ENCODE assay signal across 9 cellular contexts in the genomic region with DNA sequence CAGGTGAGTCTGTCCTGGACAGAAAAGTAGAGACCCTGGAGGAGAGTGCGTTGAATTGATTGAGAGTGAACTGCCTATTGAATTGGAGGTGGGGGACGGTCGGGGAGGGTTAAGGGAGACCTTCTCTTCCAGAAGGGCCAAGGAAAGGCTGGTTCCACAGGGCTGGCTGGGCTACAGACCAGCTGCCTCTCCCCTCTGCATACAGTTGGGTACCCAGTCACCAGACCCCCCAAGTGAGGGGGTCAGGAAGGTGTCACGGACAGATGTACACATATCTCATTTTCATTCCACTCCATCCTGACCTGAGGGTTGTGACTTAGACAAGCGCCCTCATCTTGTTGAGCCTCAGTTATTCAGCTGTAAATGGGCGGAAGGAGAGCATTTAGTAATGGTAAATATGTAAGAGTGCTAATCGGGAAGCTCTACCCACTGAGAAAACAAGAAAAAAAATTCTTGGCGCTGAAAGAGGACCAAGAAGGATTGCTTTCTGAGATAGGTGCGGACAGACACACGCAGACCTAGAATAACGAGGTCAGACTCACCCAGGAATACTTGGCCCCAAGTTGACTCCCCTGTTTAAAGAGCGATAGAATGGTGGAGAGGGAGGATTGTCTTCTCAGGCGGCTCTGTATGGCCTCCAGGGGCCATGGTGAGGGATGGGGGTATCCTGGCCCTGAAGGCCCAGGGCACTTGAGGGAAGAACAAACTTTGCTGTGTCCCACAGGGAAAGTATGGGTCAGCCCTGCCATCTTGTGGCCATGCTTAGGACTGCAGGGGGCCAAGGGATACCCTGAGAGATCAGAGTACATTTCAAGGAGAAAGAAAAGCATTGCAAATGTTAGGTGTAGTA. TPM values are rescaled to one million over a fixed set of nuclear protein-coding genes. Genes with fewer than 3 reads are reported as not detected.
DNase-seq lines count a peak whose midpoint lies in the region; ATAC-seq, FAIRE-seq and TF ChIP-seq lines count a peak whose summit lies in the region.
"Had no signal": no experiment of that assay in that cellular context is flagged by ENCODE, and none has a peak within 500 bp of the region (broad histone marks: within the 10 kb centered on the region; RNA-seq: fewer than 3 reads in every experiment).

No MANE protein-coding gene starts in this region.

- TF ChIP-seq POLR2A in A549 (IDR thresholded peaks at IDR 0.05; ENCODE audit: low read length): no peak

- intact Hi-C loops in activated B cell treated with CpG ODN at 0.5 μM for 24 hours (cut with micrococcal nuclease): loop anchor here (1.0 kb wide), 3 partner anchors 38 to 471 kb away; no protein-coding TSS in a partner anchor

- no peaks in the 10 kb centered on the region for H3K27me3 Mint-ChIP-seq in activated B cell treated with CpG ODN at 0.5 μM for 24 hours

- DNase-seq in A549 (ENCODE audit: low read depth in 1 of 2, low spot score in 1 of 2): peak; percentile 60 to 62
- DNase-seq in HFF-Myc (ENCODE audit: extremely low read depth, low read depth): peak; percentile 20
- peak; percentile 15 for DNase-seq in LNCaP clone FGC (ENCODE audit: low read depth)
- DNase-seq in activated B cell treated with CpG ODN at 0.5 μM for 24 hours: no peak
- DNase-seq in fibroblast of peridontal ligament (ENCODE audit: extremely low read depth): peak; percentile 59
- DNase-seq in GF-D8 (lab: John Stamatoyannopoulos, UW): no peak

- no peaks in the 10 kb centered on the region for H3K27me3 ChIP-seq in neural cell (ENCODE audit: insufficient read depth, low read depth, low read length)

- H3F3A ChIP-seq in neural cell (ENCODE audit: insufficient read depth, low read length, poor library complexity, severe bottlenecking): no peaks in the 10 kb centered on the region

- H3K4me1 Mint-ChIP-seq in activated B cell treated with CpG ODN at 0.5 μM for 24 hours: no peaks in the 10 kb centered on the region
- H3K4me1 Mint-ChIP-seq: IgD-negative memory B cell had no signal

- no peaks in the 10 kb centered on the region for H4K20me1 ChIP-seq in neural cell (ENCODE audit: insufficient read depth)

- H3K4me1 ChIP-seq in A549: no peaks in the 10 kb centered on the region

- POLR2A ChIA-PET in A549 (lab: Yijun Ruan, JAX): no interaction called here
- POLR2A ChIA-PET in activated B cell treated with CpG ODN at 0.5 μM for 24 hours (lab: Charles Lee): no interaction called here

- H3K4me3 Mint-ChIP-seq in activated B cell treated with CpG ODN at 0.5 μM for 24 hours: no peak overlapping the region
- H3K4me3 Mint-ChIP-seq: IgD-negative memory B cell had no signal

- FAIRE-seq in A549 (lab: Jason Lieb, UNC): no peak

- H3K4me2 ChIP-seq in A549 (no peak overlapping the region), neural cell (ENCODE audit: low read length) (no peak overlapping the region)

- 45% methylated on average over 13 of the region's 13 CpGs for WGBS in A549 (ENCODE audit: missing lambda C conversion rate)

- H3K27ac Mint-ChIP-seq in activated B cell treated with CpG ODN at 0.5 μM for 24 hours: no peak overlapping the region
- H3K27ac Mint-ChIP-seq: IgD-negative memory B cell had no signal

- H3K27ac ChIP-seq in A549: no peak overlapping the region
- H3K27ac ChIP-seq in neural cell (ENCODE audit: low read length): no peak overlapping the region

- no peaks in the 10 kb centered on the region for H3K9me3 Mint-ChIP-seq in activated B cell treated with CpG ODN at 0.5 μM for 24 hours

- H2AFZ ChIP-seq in neural cell (ENCODE audit: low read depth, low read length): no peak overlapping the region

- no peak overlapping the region for H3K9ac ChIP-seq in neural cell (ENCODE audit: low read length)

- H3K36me3 ChIP-seq in neural cell (ENCODE audit: insufficient read depth, low read length): no peaks in the 10 kb centered on the region

- H3K9me2 ChIP-seq in neural cell (ENCODE audit: insufficient read depth, low read length): no peaks in the 10 kb centered on the region

- ATAC-seq in A549 (peak; percentile 86 to 95), activated B cell treated with CpG ODN at 0.5 μM for 24 hours (ENCODE audit: low read depth) (peak; percentile 28)

- H3K9me3 ChIP-seq in A549 (no peaks in the 10 kb centered on the region), neural cell (ENCODE audit: low read length) (no peaks in the 10 kb centered on the region)

- H3K79me2 ChIP-seq in neural cell (replicated peaks; ENCODE audit: insufficient read depth, low read length): no peaks in the 10 kb centered on the region

- H3K4me3 ChIP-seq in A549 (no peak overlapping the region), HFF-Myc (replicated peaks; ENCODE audit: low read depth, low read length) (no peak overlapping the region), LNCaP clone FGC (ENCODE audit: low read depth, low read length) (no peak overlapping the region), neural cell (ENCODE audit: low read length) (no peak overlapping the region)

- TF ChIP-seq CTCF in A549 (IDR thresholded peaks at IDR 0.05) (peak; percentile 86), GM12874 (IDR thresholded peaks at IDR 0.05; ENCODE audit: insufficient read depth, low read depth, low read length) (peak; percentile 89), HFF-Myc (IDR thresholded peaks at IDR 0.05; ENCODE audit: low read depth, low read length, missing control alignments) (peak; percentile 96), LNCaP clone FGC (IDR thresholded peaks at IDR 0.05; ENCODE audit: control insufficient read depth, extremely low read depth, insufficient read depth) (peak; percentile 98), activated B cell treated with CpG ODN at 0.5 μM for 24 hours (IDR thresholded peaks at IDR 0.05) (no peak), neural cell (IDR thresholded peaks at IDR 0.05; ENCODE audit: poor library complexity, severe bottlenecking) (peak; percentile 83)

- TF ChIP-seq EP300 in A549 (IDR thresholded peaks at IDR 0.05) (no peak), neural cell (conservative IDR thresholded peaks at IDR 0.05; ENCODE audit: poor library complexity, severe bottlenecking) (no peak)

- TF ChIP-seq RAD21 in A549 (conservative IDR thresholded peaks at IDR 0.05 in 1 of 2, IDR thresholded peaks at IDR 0.05 in 1 of 2): peak; percentile 87 to 92
- TF ChIP-seq RAD21 in neural cell (conservative IDR thresholded peaks at IDR 0.05): peak; percentile 84

- CTCF ChIA-PET in A549 (lab: Yijun Ruan, JAX): interaction anchor here (0.7 to 5.8 kb wide), 28 partner anchors 9 to 1717 kb away, joined by 3 to 61 read pairs (median 4); no protein-coding TSS in a partner anchor
- CTCF ChIA-PET in activated B cell treated with CpG ODN at 0.5 μM for 24 hours (lab: Charles Lee): interaction anchor here (0.8 to 1.2 kb wide), 2 partner anchors 38 to 135 kb away, joined by 3 to 4 read pairs; no protein-coding TSS in a partner anchor

- H3K36me3 Mint-ChIP-seq in activated B cell treated with CpG ODN at 0.5 μM for 24 hours (ENCODE audit: low read depth): no peaks in the 10 kb centered on the region

TF ChIP-seq in A549, 52 proteins besides CTCF, POLR2A, EP300 and RAD21:
- TF ChIP-seq TP53 (CRISPR knock-in tag; IDR thresholded peaks at IDR 0.05) (no peak), SMC3 (IDR thresholded peaks at IDR 0.05) (peak; percentile 67), KDM1A (IDR thresholded peaks at IDR 0.05; ENCODE audit: low read depth) (no peak)

TF ChIP-seq in neural cell, 6 proteins besides CTCF, POLR2A, EP300 and RAD21:
- peak; percentile 82 for TF ChIP-seq SMC3 (conservative IDR thresholded peaks at IDR 0.05; ENCODE audit: poor library complexity)
- no peak for TF ChIP-seq MXI1 (conservative IDR thresholded peaks at IDR 0.05; ENCODE audit: poor library complexity, severe bottlenecking)

RNA-seq across cellular contexts. Expression of a gene that starts 7.2 kb away (rescaled TPM):
- polyA plus RNA-seq in A549 (2011; rRNA removed): not detected in 2 replicates
- not detected in 2 replicates for polyA plus RNA-seq in A549 (2012; cell fraction: cytosol; rRNA removed)
- polyA plus RNA-seq in A549 (2012; cell fraction: nucleus; rRNA removed): not detected in 2 replicates
- not detected in 3 replicates for polyA plus RNA-seq in A549 (2017; fragmentation: RNase III; extraction: RNeasy Plus Mini Kit Qiagen cat#74134 plus additional on column Dnase treatment)
- polyA minus RNA-seq in A549 (2011; rRNA and poly(A)+ RNA removed): not detected in 2 replicates
- not detected in 2 replicates for total RNA-seq in activated B cell treated with CpG ODN at 0.5 μM for 24 hours
- not detected in 2 replicates for polyA plus RNA-seq in neural cell
- not detected in 2 replicates for polyA minus RNA-seq in neural cell
- polyA plus RNA-seq: IgD-negative memory B cell had no signal

Comparison
In these comparisons a context has a peak if more than half of its experiments do, and no peak if none do; other contexts are left out.
1. DNase-seq: peak in A549 (2 of 2), HFF-Myc (single experiment), LNCaP clone FGC (single experiment) and fibroblast of peridontal ligament (single experiment); none in activated B cell treated with CpG ODN at 0.5 μM for 24 hours (single experiment) and GF-D8 (single experiment).